9 cellular contexts compared by ENCODE assay signal in genomic region chr6:167056370-167056769, GRCh38. TPM values are rescaled to one million over a fixed set of nuclear protein-coding genes. Genes with fewer than 3 reads are reported as not detected.
A peak's percentile ranks its signal among the peaks of the same experiment; 100 is the strongest.
DNase-seq lines count a peak whose midpoint lies in the region; ATAC-seq and TF ChIP-seq lines count a peak whose summit lies in the region.
"Had no signal": no experiment of that assay in that cellular context is flagged by ENCODE, and none has a peak within 500 bp of the region (broad histone marks: within the 10 kb centered on the region; RNA-seq: fewer than 3 reads in every experiment).

No MANE protein-coding gene starts in this region.

- H3K4me3 ChIP-seq in CD4-positive, CD25-positive, alpha-beta regulatory T cell (ENCODE audit: low read depth, low read length) = peak overlapping the region; percentile 51
- no peak overlapping the region for H3K4me3 ChIP-seq in adrenal gland

- H3K27me3 ChIP-seq in CD4-positive, CD25-positive, alpha-beta regulatory T cell (ENCODE audit: control insufficient read depth, insufficient read depth, low read length) = no peaks in the 10 kb centered on the region
- H3K27me3 ChIP-seq in adrenal gland = no peaks in the 10 kb centered on the region

- no peaks in the 10 kb centered on the region for H3K9me3 ChIP-seq in CD4-positive, CD25-positive, alpha-beta regulatory T cell (ENCODE audit: control insufficient read depth in 2 of 2, low read length in 2 of 2)
- peaks cover 0 to 2% (median 0%) of the 10 kb centered on the region in 3 donors for H3K9me3 ChIP-seq in adrenal gland (replicated peaks in 1 of 3)

- H3K27ac ChIP-seq in CD4-positive, CD25-positive, alpha-beta regulatory T cell (ENCODE audit: insufficient read depth, low read length, poor library complexity, severe bottlenecking) = no peak overlapping the region
- no peak overlapping the region for H3K27ac ChIP-seq in adrenal gland

- H3K9me3 Mint-ChIP-seq in CD4-positive, CD25-positive, alpha-beta regulatory T cell = no peaks in the 10 kb centered on the region

- H3K4me1 ChIP-seq in CD4-positive, CD25-positive, alpha-beta regulatory T cell (ENCODE audit: control insufficient read depth, insufficient read depth, low read length, poor library complexity, severe bottlenecking) = peaks cover 48% of the 10 kb centered on the region
- H3K4me1 ChIP-seq in adrenal gland (replicated peaks in 1 of 2) = no peaks in the 10 kb centered on the region

- ATAC-seq in CD4-positive, CD25-positive, alpha-beta regulatory T cell (ENCODE audit: low read depth in 2 of 2) = peak; percentile 65 to 66
- ATAC-seq in GM19395 (IDR thresholded peaks at IDR 0.05; ENCODE audit: unreplicated experiment) (peak; percentile 97), HG03442 (IDR thresholded peaks at IDR 0.05; ENCODE audit: unreplicated experiment) (peak; percentile 98)

- no peak for TF ChIP-seq CTCF in adrenal gland (IDR thresholded peaks at IDR 0.05)

- TF ChIP-seq POLR2A in adrenal gland (IDR thresholded peaks at IDR 0.05) = no peak

- DNase-seq in CD4-positive, CD25-positive, alpha-beta regulatory T cell = peak; percentile 25 to 54 (median 49)
- peak; percentile 89 for DNase-seq in amniotic epithelial cell (ENCODE audit: low read depth)
- no peak for DNase-seq in NCI-H2227 (lab: John Stamatoyannopoulos, UW; ENCODE audit: unreplicated experiment)
- no peak for DNase-seq in adrenal gland
- no peak for DNase-seq in NCI-H2081 treated with DMSO at 0.1 percent for 48 hours (lab: John Stamatoyannopoulos, UW)
- DNase-seq in inferior parietal cortex (ENCODE audit: extremely low spot score) = no peak

- H3K4me3 Mint-ChIP-seq in CD4-positive, CD25-positive, alpha-beta regulatory T cell = peak overlapping the region in 3 of 4 donors; percentile 44 to 84 (median 56)
- H3K4me3 Mint-ChIP-seq: activated naive CD8-positive, alpha-beta T cell had no signal

- intact Hi-C loops in adrenal gland (cut with DNase I) = no loop called here

- H3K27me3 Mint-ChIP-seq in CD4-positive, CD25-positive, alpha-beta regulatory T cell = peaks cover 4% of the 10 kb centered on the region

- peak overlapping the region in 2 of 3 donors; percentile 55 to 80 for H3K27ac Mint-ChIP-seq in CD4-positive, CD25-positive, alpha-beta regulatory T cell
- H3K27ac Mint-ChIP-seq: activated naive CD8-positive, alpha-beta T cell had no signal

- H3K36me3 ChIP-seq in CD4-positive, CD25-positive, alpha-beta regulatory T cell (ENCODE audit: control insufficient read depth, insufficient read depth, low read length) = no peaks in the 10 kb centered on the region
- H3K36me3 ChIP-seq in adrenal gland (replicated peaks in 1 of 2) = no peaks in the 10 kb centered on the region

- H3K36me3 Mint-ChIP-seq in CD4-positive, CD25-positive, alpha-beta regulatory T cell = no peaks in the 10 kb centered on the region

- peaks cover 15 to 49% (median 32%) of the 10 kb centered on the region in 4 donors for H3K4me1 Mint-ChIP-seq in CD4-positive, CD25-positive, alpha-beta regulatory T cell

- 75 to 89% (median 85%) methylated on average over 1 of the region's 1 CpG for WGBS in adrenal gland, 4 donors

RNA-seq across cellular contexts. Expression of gene CEP43, which starts 57.2 kb away (rescaled TPM):
- total RNA-seq in CD4-positive, CD25-positive, alpha-beta regulatory T cell = 32.5 TPM
- 1 to 10 TPM; 5.6 to 9.8 (median 7.4) TPM for polyA plus RNA-seq in CD4-positive, CD25-positive, alpha-beta regulatory T cell
- total RNA-seq in adrenal gland = 10 to 100 TPM; 12.7 to 36.7 (median 16.6) TPM
- polyA plus RNA-seq in adrenal gland = 10 to 100 TPM; 10.1 to 20.5 (median 12.9) TPM

Comparison
In these comparisons a context has a peak if more than half of its experiments do, and no peak if none do; other contexts are left out.
1. DNase-seq: peak in CD4-positive, CD25-positive, alpha-beta regulatory T cell (3 of 3) and amniotic epithelial cell (single experiment); none in NCI-H2227 (single experiment), adrenal gland (0 of 7), NCI-H2081 treated with DMSO at 0.1 percent for 48 hours (single experiment) and inferior parietal cortex (single experiment).
2. Peak in every context shown above with its lines, with median percentiles within 50 percentile points of each other: ATAC-seq.